Comparison of ENCODE assay signal across 1 cellular context in the genomic region with DNA sequence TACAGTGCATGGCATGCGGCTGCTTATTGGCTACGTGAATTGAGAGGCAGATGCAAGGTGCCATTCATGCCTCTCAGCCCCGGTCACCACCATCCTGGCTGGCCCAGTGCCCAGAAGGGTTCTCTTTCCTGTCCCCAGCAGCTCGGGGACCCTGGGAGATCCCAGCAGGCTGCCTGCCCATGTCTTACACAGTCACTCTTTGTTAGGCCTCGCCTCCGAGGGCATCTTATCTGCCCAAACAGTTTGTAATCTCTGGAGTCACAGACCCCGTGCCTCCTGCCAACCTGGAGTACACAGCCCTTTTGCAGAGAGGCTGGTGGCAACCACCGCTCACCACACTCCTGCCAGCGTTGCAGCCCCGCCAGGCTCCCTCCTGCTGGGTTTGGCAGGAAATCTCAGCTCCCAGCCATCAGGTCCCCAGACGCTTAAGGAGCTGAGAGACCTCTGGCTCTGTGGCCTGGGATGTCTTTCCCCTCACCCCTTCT.
TF ChIP-seq lines count a peak whose summit lies in the region.

No MANE protein-coding gene starts in this region.

TF ChIP-seq in endothelial cell of umbilical vein, 7 proteins besides CTCF, POLR2A, EP300 and RAD21:
- TF ChIP-seq, protein P1, sequence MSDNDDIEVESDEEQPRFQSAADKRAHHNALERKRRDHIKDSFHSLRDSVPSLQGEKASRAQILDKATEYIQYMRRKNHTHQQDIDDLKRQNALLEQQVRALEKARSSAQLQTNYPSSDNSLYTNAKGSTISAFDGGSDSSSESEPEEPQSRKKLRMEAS (IDR thresholded peaks at IDR 0.05; ENCODE audit: insufficient read depth, insufficient read length): no peak
- TF ChIP-seq FOS (IDR thresholded peaks at IDR 0.05; ENCODE audit: borderline replicate concordance, insufficient read depth, low read length): no peak
- TF ChIP-seq EZH2 (IDR thresholded peaks at IDR 0.05; ENCODE audit: borderline replicate concordance, low read depth, low read length, severe bottlenecking): no peak
- TF ChIP-seq POLR2AphosphoS5 (IDR thresholded peaks at IDR 0.05; ENCODE audit: insufficient read depth, low read depth, low read length): no peak
- no peak for TF ChIP-seq JUN (IDR thresholded peaks at IDR 0.05; ENCODE audit: borderline replicate concordance, insufficient read depth, insufficient read length, low read depth)
- TF ChIP-seq GATA2 (IDR thresholded peaks at IDR 0.05; ENCODE audit: insufficient read depth, insufficient read length, low read depth, low read length): no peak
- TF ChIP-seq MYC (IDR thresholded peaks at IDR 0.05; ENCODE audit: low read depth, low read length): no peak
